7 cellular contexts compared by ENCODE assay signal in the genomic region with DNA sequence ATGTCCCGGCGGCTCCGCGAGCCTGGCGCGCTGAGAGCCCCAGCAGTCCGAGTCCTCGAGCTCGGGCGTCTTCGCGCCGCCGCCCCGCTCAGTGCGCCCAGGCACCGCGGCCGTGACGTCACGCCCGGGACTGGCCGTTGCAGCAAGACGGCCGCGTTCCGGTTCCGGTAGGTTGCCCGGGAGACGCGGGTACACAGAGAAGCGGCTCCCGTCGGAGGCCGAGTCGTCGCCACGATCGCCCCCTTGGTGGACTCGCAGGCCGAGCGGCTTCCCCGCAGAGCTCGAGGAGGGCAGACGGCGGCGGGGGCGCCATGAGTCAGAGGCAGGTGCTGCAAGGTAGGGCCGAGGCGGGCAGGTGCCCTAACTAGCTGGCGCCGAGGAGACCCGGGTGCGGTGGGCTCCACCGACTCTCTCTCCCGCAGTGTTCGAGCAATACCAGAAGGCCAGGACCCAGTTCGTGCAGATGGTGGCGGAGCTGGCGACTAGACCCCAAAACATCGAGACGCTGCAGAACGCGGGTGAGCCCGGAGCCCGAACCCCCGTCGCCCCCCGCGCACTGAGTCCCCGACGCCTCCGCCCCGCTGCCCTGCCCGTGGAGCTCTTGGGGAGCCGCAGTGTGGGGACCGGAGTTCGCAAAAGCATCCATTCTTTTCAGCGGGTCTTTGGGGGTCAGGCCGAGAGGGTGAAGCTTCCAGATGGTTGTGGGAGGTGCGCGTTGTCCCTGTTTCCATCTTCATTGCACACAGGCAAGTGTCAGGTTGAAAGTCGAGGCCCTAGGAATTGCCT. TPM values are rescaled to one million over a fixed set of nuclear protein-coding genes. Genes with fewer than 3 reads are reported as not detected.
DNase-seq lines count a peak whose midpoint lies in the region; ATAC-seq, FAIRE-seq and TF ChIP-seq lines count a peak whose summit lies in the region.

A gene (plus strand): TSS at position 196 of the 786 bp plus-strand sequence. CDS start 116 bp downstream, at position 312.

- no peak for FAIRE-seq in HepG2 (lab: Jason Lieb, UNC)

- intact Hi-C loops in ascending aorta (cut with DNase I) = loop anchor here (5.0 to 10.0 kb wide), 4 partner anchors 33 to 639 kb away; no protein-coding TSS in a partner anchor
- intact Hi-C loops in HepG2 (cut with micrococcal nuclease; ENCODE audit: unreplicated experiment) = no loop called here
- intact Hi-C loops in stomach (cut with DNase I; ENCODE audit: low total_unique reads) = no loop called here

- H3K27ac ChIP-seq in ascending aorta (no peak within 1 kb of the TSS), HepG2 (ENCODE audit: extremely low read length, insufficient read depth, low read length) (no peak within 1 kb of the TSS), stomach (no peak within 1 kb of the TSS)

- TF ChIP-seq CTCF in ascending aorta (IDR thresholded peaks at IDR 0.05) (no peak), HepG2 (CRISPR knock-in tag; IDR thresholded peaks at IDR 0.05) (no peak), stomach (IDR thresholded peaks at IDR 0.05) (no peak)

- no peaks in the 10 kb centered on the region for H4K20me1 ChIP-seq in HepG2 (ENCODE audit: insufficient read depth, low read length)

- ATAC-seq in GM19455 (IDR thresholded peaks at IDR 0.05; ENCODE audit: unreplicated experiment) = peak; percentile 40
- no peak for ATAC-seq in HepG2

- H3K79me2 ChIP-seq in HepG2 (ENCODE audit: insufficient read depth, low read length) = no peaks in the 10 kb centered on the region

- 83% methylated on average over 64 of the region's 83 CpGs for WGBS in HepG2 (ENCODE audit: low lambda C conversion rate)
- 5 to 11% (median 9%) methylated on average over 51 to 83 of the region's 83 CpGs for WGBS in stomach, 5 donors

- no peaks in the 10 kb centered on the region for H3K9me3 ChIP-seq in ascending aorta
- H3K9me3 ChIP-seq in HepG2 (ENCODE audit: low read length) = no peaks in the 10 kb centered on the region
- peaks cover 0 to 14% (median 6%) of the 10 kb centered on the region in 4 donors for H3K9me3 ChIP-seq in stomach

- peak within 1 kb of the TSS; percentile 1 to 4 for H3K4me3 ChIP-seq in ascending aorta
- H3K4me3 ChIP-seq in HepG2 (replicated peaks in 1 of 3; ENCODE audit: insufficient read depth in 1 of 3, low read depth in 2 of 3, low read length in 3 of 3) = no peak within 1 kb of the TSS
- H3K4me3 ChIP-seq in stomach = peak within 1 kb of the TSS; percentile 10 to 44 (median 30)

- CTCF ChIA-PET in HepG2 (lab: Yijun Ruan, JAX; ENCODE audit: low intra/inter-chr PET ratio, low total read pairs) = no interaction called here

- POLR2A ChIA-PET in HepG2 (lab: Yijun Ruan, JAX) = no interaction called here

- peaks cover 3 to 7% of the 10 kb centered on the region in 2 donors for H3K4me1 ChIP-seq in ascending aorta
- H3K4me1 ChIP-seq in HepG2 (ENCODE audit: insufficient read depth, low read length) = peaks cover 6% of the 10 kb centered on the region; the same call in 1 of the 2 replicates
- peaks cover 0 to 22% (median 14%) of the 10 kb centered on the region in 4 donors for H3K4me1 ChIP-seq in stomach

- no TSS peak for BruUV-seq in HepG2 (replicated peaks; lab: Mats Ljungman, UMichigan)

- H3K4me2 ChIP-seq in HepG2 (ENCODE audit: low read depth, low read length) = no peak within 1 kb of the TSS

- TF ChIP-seq POLR2A in HepG2 (IDR thresholded peaks at IDR 0.05; ENCODE audit: insufficient read depth in 1 of 2, low read depth in 2 of 2, low read length in 2 of 2) (no peak), stomach (IDR thresholded peaks at IDR 0.05) (no peak)

- in situ Hi-C loops in HepG2 (cut with HindIII; ENCODE audit: extremely low pct_ligation_motif_present, low pct_unique_long_range_greater_than_20kb) = no loop called here

- no peak for TF ChIP-seq RAD21 in HepG2 (CRISPR knock-in tag; IDR thresholded peaks at IDR 0.05)

- H2AFZ ChIP-seq in HepG2 (ENCODE audit: low read length) = no peak within 1 kb of the TSS

- peaks cover 34% of the 10 kb centered on the region for H3K27me3 ChIP-seq in ascending aorta
- peaks cover 1 to 16% of the 10 kb centered on the region in 2 experiments; a peak in 2 of 5 replicates for H3K27me3 ChIP-seq in HepG2 (ENCODE audit: control insufficient read depth in 1 of 2, insufficient read depth in 2 of 2, low read length in 2 of 2)
- H3K27me3 ChIP-seq in stomach = peaks cover 23 to 77% (median 56%) of the 10 kb centered on the region in 3 donors

- DNase-seq in NCI-H345 treated with DMSO at 0.1 percent for 48 hours (lab: John Stamatoyannopoulos, UW; ENCODE audit: unreplicated experiment) (peak; percentile 46), ascending aorta (ENCODE audit: low spot score in 2 of 2) (peak in 1 of 2 donors; percentile 73), HepG2 (ENCODE audit: low spot score) (no peak), stomach (peak; percentile 52), HuH-7.5 (ENCODE audit: low spot score) (no peak), SKM-1 treated with dmso at 0.1 percent for 144 hours (lab: John Stamatoyannopoulos, UW; ENCODE audit: unreplicated experiment) (no peak)

- no peak for TF ChIP-seq EP300 in HepG2 (IDR thresholded peaks at IDR 0.05; ENCODE audit: low read depth in 2 of 2, low read length in 2 of 2)
- no peak for TF ChIP-seq EP300 in HepG2 (CRISPR knock-in tag; IDR thresholded peaks at IDR 0.05; ENCODE audit: borderline replicate concordance)
- TF ChIP-seq EP300 in stomach (IDR thresholded peaks at IDR 0.05) = no peak

- H3K36me3 ChIP-seq in ascending aorta = no peaks in the 10 kb centered on the region
- H3K36me3 ChIP-seq in HepG2 (replicated peaks in 1 of 2; ENCODE audit: control insufficient read depth in 1 of 2, insufficient read depth in 2 of 2, low read length in 2 of 2) = no peaks in the 10 kb centered on the region
- H3K36me3 ChIP-seq in stomach = no peaks in the 10 kb centered on the region

- H3K9ac ChIP-seq in HepG2 (ENCODE audit: insufficient read depth, low read depth, low read length) = no peak within 1 kb of the TSS

TF ChIP-seq in HepG2, 621 proteins besides CTCF, POLR2A, EP300 and RAD21:
- TF ChIP-seq CREB1 (IDR thresholded peaks at IDR 0.05) (peak; percentile 67; the same call in 1 of the 2 replicates), CREB1 (CRISPR knock-in tag; IDR thresholded peaks at IDR 0.05) (no peak), RCOR2 (CRISPR knock-in tag; IDR thresholded peaks at IDR 0.05) (no peak)
TF ChIP-seq in HepG2: peak in this region for 1.

RNA-seq across cellular contexts. Expression of the gene that starts here (rescaled TPM):
- total RNA-seq in ascending aorta (not detected), HepG2 (2016; rRNA removed; fragmentation: Illumina TruSeq; extraction: Trizol) (not detected in 2 replicates), stomach (not detected)
- total RNA-seq in HepG2 (2016; cell fraction: cytosol; rRNA removed; fragmentation: Illumina TruSeq; extraction: Trizol; ENCODE audit: low read depth) = not detected in 2 replicates
- not detected in 2 replicates for total RNA-seq in HepG2 (2016; cell fraction: insoluble cytoplasmic fraction; rRNA removed; fragmentation: Illumina TruSeq; extraction: Trizol)
- not detected in 2 replicates for total RNA-seq in HepG2 (2016; cell fraction: membrane; rRNA removed; fragmentation: Illumina TruSeq; extraction: Trizol)
- not detected in 2 replicates for total RNA-seq in HepG2 (2016; cell fraction: nucleus; rRNA removed; fragmentation: Illumina TruSeq; extraction: Trizol)
- polyA plus RNA-seq in HepG2 (2011; rRNA removed) (not detected in 2 replicates), stomach (not detected)
- polyA plus RNA-seq in HepG2 (2011; cell fraction: cytosol; rRNA removed) = not detected in 2 replicates
- not detected in 2 replicates for polyA plus RNA-seq in HepG2 (2011; cell fraction: nucleus; rRNA removed)
- polyA plus RNA-seq in HepG2 (2012) = not detected in 2 replicates
- polyA plus RNA-seq in HepG2 (2016; cell fraction: cytosol; fragmentation: Illumina TruSeq; extraction: Trizol; ENCODE audit: low read depth) = not detected in 2 replicates
- polyA plus RNA-seq in HepG2 (2016; cell fraction: insoluble cytoplasmic fraction; fragmentation: Illumina TruSeq; extraction: Trizol; ENCODE audit: low read depth) = not detected in 2 replicates
- not detected in 2 replicates for polyA plus RNA-seq in HepG2 (2016; cell fraction: membrane; fragmentation: Illumina TruSeq; extraction: Trizol; ENCODE audit: low read depth)
- not detected in 2 replicates for polyA plus RNA-seq in HepG2 (2016; cell fraction: nucleus; fragmentation: Illumina TruSeq; extraction: Trizol; ENCODE audit: insufficient read depth, low read depth)
- not detected in 2 replicates for polyA minus RNA-seq in HepG2 (2011; rRNA and poly(A)+ RNA removed; ENCODE audit: low replicate concordance)
- polyA minus RNA-seq in HepG2 (2011; cell fraction: cytosol; rRNA and poly(A)+ RNA removed) = not detected in 2 replicates
- not detected in 2 replicates for polyA minus RNA-seq in HepG2 (2011; cell fraction: nucleus; rRNA and poly(A)+ RNA removed)

Comparison
In these comparisons a context has a peak if more than half of its experiments do, and no peak if none do; other contexts are left out.
1. Peak in DNase-seq and H3K4me3 ChIP-seq in stomach; RNA of the gene not detected or under 1 TPM.
2. H3K4me3 ChIP-seq: peak in ascending aorta (2 of 2); none in HepG2 (0 of 3).